In the genomic region with DNA sequence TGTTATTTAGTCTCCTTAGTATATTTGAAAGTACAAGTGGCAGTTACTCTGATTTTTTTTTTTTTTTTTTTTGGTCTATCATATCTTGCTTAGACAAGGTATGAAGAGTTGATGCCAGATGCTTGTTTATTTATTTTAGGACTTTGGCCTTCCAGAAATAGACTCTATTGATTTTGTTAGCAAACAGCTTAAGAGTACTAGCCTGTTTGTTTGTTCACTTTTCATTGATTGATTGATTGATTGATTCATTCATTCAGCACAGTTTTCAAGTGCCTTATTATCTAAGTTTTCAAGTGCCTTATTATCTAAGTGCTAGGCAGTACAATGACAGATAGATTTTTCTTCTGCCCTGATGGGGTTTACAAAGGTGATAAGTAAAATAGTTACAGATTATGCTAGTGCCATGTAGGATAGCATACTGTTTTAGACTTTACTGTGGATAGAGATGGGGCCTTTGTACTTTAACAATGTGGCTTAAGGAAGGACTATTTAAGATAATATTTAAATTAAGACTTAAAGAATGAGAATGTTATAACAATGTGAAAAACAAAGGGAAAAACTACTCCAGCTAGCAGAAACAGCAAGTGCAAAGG, we compare ENCODE assay signal across 27 cellular contexts.
"Had no signal": no experiment of that assay in that cellular context is flagged by ENCODE, and none has a peak within 500 bp of the region (broad histone marks: within the 10 kb centered on the region; RNA-seq: fewer than 3 reads in every experiment).

No MANE protein-coding gene starts in this region.

- H3K4me3 Mint-ChIP-seq: activated CD4-positive, alpha-beta T cell treated with anti-CD3 and anti-CD28 coated beads, Interleukin-2, amount 10 ng/mL, durations not matched to agents 7 days and 5 days; activated CD8-positive, alpha-beta memory T cell treated with anti-CD3 and anti-CD28 coated beads, Interleukin-2, amount 10 ng/mL, durations not matched to agents 7 days and 5 days; activated CD8-positive, alpha-beta T cell treated with anti-CD3 and anti-CD28 coated beads for 36 hours; activated T-helper 1 cell treated with anti-CD3 and anti-CD28 coated beads, Interleukin-12 subunit alpha, Interleukin-12 subunit beta, Interleukin-2, Interleukin-4 antibody, amounts not matched to agents 30 ng/mL and 10 ng/mL and 1 ng/mL, durations not matched to agents 14 hours and 24 hours and 36 hours; central memory CD8-positive, alpha-beta T cell; effector memory CD8-positive, alpha-beta T cell; mesothelial cell of epicardium; naive thymus-derived CD8-positive, alpha-beta T cell; stimulated activated naive CD8-positive, alpha-beta T cell treated with anti-CD3 and anti-CD28 coated beads, Interleukin-15, amount 100 ng/mL, for 72 hours had no signal

- H3K27me3 ChIP-seq: breast epithelium, colonic mucosa, dorsolateral prefrontal cortex, transverse colon had no signal

- H3K4me1 ChIP-seq: breast epithelium, colonic mucosa, prostate gland had no signal

- H3K27ac ChIP-seq: breast epithelium, colonic mucosa, dorsolateral prefrontal cortex, left ventricle myocardium inferior, prostate gland, transverse colon, VCaP had no signal

- H3K27me3 Mint-ChIP-seq: activated CD4-positive, alpha-beta T cell treated with anti-CD3 and anti-CD28 coated beads, Interleukin-2, amount 10 ng/mL, durations not matched to agents 7 days and 5 days; activated CD8-positive, alpha-beta memory T cell treated with anti-CD3 and anti-CD28 coated beads, Interleukin-2, amount 10 ng/mL, durations not matched to agents 7 days and 5 days; activated CD8-positive, alpha-beta T cell treated with anti-CD3 and anti-CD28 coated beads for 36 hours; central memory CD8-positive, alpha-beta T cell; effector memory CD8-positive, alpha-beta T cell; naive thymus-derived CD8-positive, alpha-beta T cell; stimulated activated naive CD8-positive, alpha-beta T cell treated with anti-CD3 and anti-CD28 coated beads, Interleukin-15, amount 100 ng/mL, for 72 hours had no signal

- H3K4me1 Mint-ChIP-seq: central memory CD8-positive, alpha-beta T cell; mesothelial cell of epicardium; stimulated activated naive CD8-positive, alpha-beta T cell treated with anti-CD3 and anti-CD28 coated beads, Interleukin-15, amount 100 ng/mL, for 72 hours had no signal

- H3K9me3 Mint-ChIP-seq: activated CD4-positive, alpha-beta T cell treated with anti-CD3 and anti-CD28 coated beads, Interleukin-2, amount 10 ng/mL, durations not matched to agents 7 days and 5 days; activated CD8-positive, alpha-beta T cell treated with anti-CD3 and anti-CD28 coated beads for 36 hours; activated T-helper 1 cell treated with anti-CD3 and anti-CD28 coated beads, Interleukin-12 subunit alpha, Interleukin-12 subunit beta, Interleukin-2, Interleukin-4 antibody, amounts not matched to agents 30 ng/mL and 10 ng/mL and 1 ng/mL, durations not matched to agents 14 hours and 24 hours and 36 hours; central memory CD8-positive, alpha-beta T cell; effector memory CD8-positive, alpha-beta T cell; mesothelial cell of epicardium; naive thymus-derived CD8-positive, alpha-beta T cell; stimulated activated naive CD8-positive, alpha-beta T cell treated with anti-CD3 and anti-CD28 coated beads, Interleukin-15, amount 100 ng/mL, for 72 hours had no signal

- H3K9me3 ChIP-seq: breast epithelium, colonic mucosa, left ventricle myocardium inferior, prostate gland, transverse colon had no signal

- ATAC-seq: activated CD4-positive, CD25-positive, alpha-beta regulatory T cell treated with anti-CD3 and anti-CD28 coated beads, Interleukin-2, amount 50 U/mL, for 24 hours; activated CD8-positive, alpha-beta memory T cell treated with anti-CD3 and anti-CD28 coated beads, Interleukin-2, amount 10 ng/mL, durations not matched to agents 7 days and 5 days; activated CD8-positive, alpha-beta T cell treated with anti-CD3 and anti-CD28 coated beads for 36 hours; effector memory CD8-positive, alpha-beta T cell; esophagus mucosa; naive thymus-derived CD8-positive, alpha-beta T cell; stimulated activated naive CD8-positive, alpha-beta T cell treated with anti-CD3 and anti-CD28 coated beads, Interleukin-15, amount 100 ng/mL, for 72 hours had no signal

- FAIRE-seq: astrocyte, endothelial cell of umbilical vein, urothelium cell line had no signal

- H3K4me3 ChIP-seq: breast epithelium, colonic mucosa, dorsolateral prefrontal cortex, left ventricle myocardium inferior, prostate gland, transverse colon had no signal

- DNase-seq: activated CD4-positive, alpha-beta T cell treated with anti-CD3 and anti-CD28 coated beads, Interleukin-2, amount 10 ng/mL, durations not matched to agents 7 days and 5 days; activated CD8-positive, alpha-beta memory T cell treated with anti-CD3 and anti-CD28 coated beads, Interleukin-2, amount 10 ng/mL, durations not matched to agents 7 days and 5 days; activated CD8-positive, alpha-beta T cell treated with anti-CD3 and anti-CD28 coated beads for 36 hours; activated gamma-delta T cell; activated naive CD4-positive, alpha-beta T cell treated with anti-CD3 and anti-CD28 coated beads, Interleukin-2, amount 50 U/mL, for 16 hours; activated T-cell treated with anti-CD3 and anti-CD28 coated beads for 4 hours; colonic mucosa; dorsolateral prefrontal cortex; effector memory CD8-positive, alpha-beta T cell; foreskin melanocyte; left ventricle myocardium inferior; mammary epithelial cell; naive thymus-derived CD8-positive, alpha-beta T cell; stimulated activated CD4-positive, alpha-beta T cell treated with anti-CD3 and anti-CD28 coated beads, Interleukin-12 subunit alpha, Interleukin-12 subunit beta, amount 100 ng/mL, for 4 hours; stimulated activated naive CD8-positive, alpha-beta T cell treated with anti-CD3 and anti-CD28 coated beads, Interleukin-15, amount 100 ng/mL, for 72 hours; transverse colon had no signal

- H3K27ac Mint-ChIP-seq: activated CD4-positive, alpha-beta T cell treated with anti-CD3 and anti-CD28 coated beads, Interleukin-2, amount 10 ng/mL, durations not matched to agents 7 days and 5 days; activated CD8-positive, alpha-beta memory T cell treated with anti-CD3 and anti-CD28 coated beads, Interleukin-2, amount 10 ng/mL, durations not matched to agents 7 days and 5 days; activated CD8-positive, alpha-beta T cell treated with anti-CD3 and anti-CD28 coated beads for 36 hours; activated T-helper 1 cell treated with anti-CD3 and anti-CD28 coated beads, Interleukin-12 subunit alpha, Interleukin-12 subunit beta, Interleukin-2, Interleukin-4 antibody, amounts not matched to agents 30 ng/mL and 10 ng/mL and 1 ng/mL, durations not matched to agents 14 hours and 24 hours and 36 hours; mesothelial cell of epicardium; stimulated activated naive CD8-positive, alpha-beta T cell treated with anti-CD3 and anti-CD28 coated beads, Interleukin-15, amount 100 ng/mL, for 72 hours had no signal

- H3K36me3 ChIP-seq: colonic mucosa, prostate gland had no signal
